ENCODE assay signal across 8 cellular contexts in genomic region chr20:2509468-2509781, GRCh38. TPM values are rescaled to one million over a fixed set of nuclear protein-coding genes. Genes with fewer than 3 reads are reported as not detected.
DNase-seq lines count a peak whose midpoint lies in the region; TF ChIP-seq lines count a peak whose summit lies in the region.

No MANE protein-coding gene starts in this region.

- no peaks in the 10 kb centered on the region for H3K4me1 ChIP-seq in BE2C
- peaks cover 18% of the 10 kb centered on the region for H3K4me1 ChIP-seq in effector memory CD4-positive, alpha-beta T cell (ENCODE audit: control insufficient read depth, insufficient read depth, low read length, poor library complexity, severe bottlenecking)

- no peak overlapping the region for H3K27ac Mint-ChIP-seq in nephron progenitor cell

- peaks cover 16% of the 10 kb centered on the region for H3K9me3 Mint-ChIP-seq in nephron progenitor cell

- peaks cover 51% of the 10 kb centered on the region for H3K27me3 Mint-ChIP-seq in nephron progenitor cell (ENCODE audit: low read depth, poor library complexity)

- peak overlapping the region; percentile 82 for H3K4me3 ChIP-seq in BE2C (ENCODE audit: low read depth, low read length)
- H3K4me3 ChIP-seq in MG63: peak overlapping the region; percentile 76
- peak overlapping the region; percentile 74 for H3K4me3 ChIP-seq in effector memory CD4-positive, alpha-beta T cell (ENCODE audit: insufficient read depth, low read depth, low read length, poor library complexity, severe bottlenecking)

- no peak for DNase-seq in BE2C
- no peak for DNase-seq in MG63
- no peak for DNase-seq in effector memory CD4-positive, alpha-beta T cell
- DNase-seq in nephron progenitor cell: peak; percentile 34
- no peak for DNase-seq in stimulated activated naive CD4-positive, alpha-beta T cell (lab: John Stamatoyannopoulos, UW)
- no peak for DNase-seq in stimulated activated CD4-positive, alpha-beta T cell treated with anti-CD3 and anti-CD28 coated beads, Interleukin-4, amount 100 ng/mL, for 4 hours
- DNase-seq in KG1 (lab: John Stamatoyannopoulos, UW): no peak
- no peak for DNase-seq in stimulated activated CD4-positive, alpha-beta T cell treated with anti-CD3 and anti-CD28 coated beads, Interleukin-2, amount 100 ng/mL, for 24 hours

- no peaks in the 10 kb centered on the region for H3K9me3 ChIP-seq in BE2C
- H3K9me3 ChIP-seq in MG63: no peaks in the 10 kb centered on the region
- no peaks in the 10 kb centered on the region for H3K9me3 ChIP-seq in effector memory CD4-positive, alpha-beta T cell (ENCODE audit: control insufficient read depth, low read length)

- H3K36me3 Mint-ChIP-seq in nephron progenitor cell (ENCODE audit: low read depth): peaks cover 10% of the 10 kb centered on the region

- TF ChIP-seq CTCF in BE2C (IDR thresholded peaks at IDR 0.05; ENCODE audit: low read depth, low read length) (no peak), nephron progenitor cell (IDR thresholded peaks at IDR 0.05) (no peak)

- H3K4me1 Mint-ChIP-seq in nephron progenitor cell: peaks cover 24% of the 10 kb centered on the region

- H3K36me3 ChIP-seq in BE2C: no peaks in the 10 kb centered on the region
- no peaks in the 10 kb centered on the region for H3K36me3 ChIP-seq in MG63
- no peaks in the 10 kb centered on the region for H3K36me3 ChIP-seq in effector memory CD4-positive, alpha-beta T cell (ENCODE audit: control insufficient read depth, insufficient read depth, low read length)

- peak overlapping the region; percentile 97 for H3K4me3 Mint-ChIP-seq in nephron progenitor cell

- H3K27me3 ChIP-seq in BE2C (no peaks in the 10 kb centered on the region), MG63 (no peaks in the 10 kb centered on the region)
- H3K27me3 ChIP-seq in effector memory CD4-positive, alpha-beta T cell (replicated peaks; ENCODE audit: control insufficient read depth, insufficient read depth, low read length, poor library complexity, severe bottlenecking): no peaks in the 10 kb centered on the region

- peak overlapping the region; percentile 72 for H3K27ac ChIP-seq in effector memory CD4-positive, alpha-beta T cell (ENCODE audit: insufficient read depth, low read length, poor library complexity, severe bottlenecking)

RNA-seq across cellular contexts. Expression of gene ZNF343, which starts 0.7 kb away (rescaled TPM):
- polyA plus RNA-seq in BE2C (2012; ENCODE audit: insufficient read depth, insufficient read length, low read depth): 3.8 TPM
- total RNA-seq in MG63 (2014; rRNA removed; shearing (Covaris generic); ENCODE audit: low replicate concordance): 2.2 and 3.7 TPM in 2 replicates

RNA-seq across cellular contexts. Expression of gene TMC2, which starts 26.9 kb away (rescaled TPM):
- not detected for polyA plus RNA-seq in BE2C (2012; ENCODE audit: insufficient read depth, insufficient read length, low read depth)
- total RNA-seq in MG63 (2014; rRNA removed; shearing (Covaris generic); ENCODE audit: low replicate concordance): not detected in 2 replicates

RNA-seq across cellular contexts. Expression of gene SNRPB, which starts 38.8 kb away (rescaled TPM):
- polyA plus RNA-seq in BE2C (2012; ENCODE audit: insufficient read depth, insufficient read length, low read depth): 215 TPM
- 621 and 775 TPM in 2 replicates for total RNA-seq in MG63 (2014; rRNA removed; shearing (Covaris generic); ENCODE audit: low replicate concordance)
